ENCODE assay signal across 2 cellular contexts in the genomic region with DNA sequence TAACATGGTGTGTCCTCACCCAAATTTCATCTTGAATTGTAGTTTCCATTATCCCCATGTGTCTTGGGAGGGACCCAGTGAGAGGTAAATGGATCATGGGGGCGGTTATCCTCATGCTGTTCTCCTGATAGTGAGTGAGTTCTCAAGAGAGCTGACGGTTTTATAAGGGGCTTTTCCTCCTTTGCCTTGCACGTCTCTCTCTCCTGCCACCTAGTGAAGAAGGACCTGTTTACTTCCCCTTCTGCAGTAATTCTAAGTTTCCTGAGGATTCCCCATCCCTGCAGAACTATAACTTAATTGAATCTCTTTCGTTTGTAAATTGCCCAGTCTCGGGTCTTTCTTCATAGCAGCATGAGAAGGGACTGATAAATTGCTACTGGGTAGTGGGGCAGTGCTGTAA.
TF ChIP-seq lines count a peak whose summit lies in the region.

No MANE protein-coding gene starts in this region.

TF ChIP-seq in SK-N-SH, 30 proteins besides CTCF, POLR2A, EP300 and RAD21 (continued from another document):
- TF ChIP-seq, protein P1, sequence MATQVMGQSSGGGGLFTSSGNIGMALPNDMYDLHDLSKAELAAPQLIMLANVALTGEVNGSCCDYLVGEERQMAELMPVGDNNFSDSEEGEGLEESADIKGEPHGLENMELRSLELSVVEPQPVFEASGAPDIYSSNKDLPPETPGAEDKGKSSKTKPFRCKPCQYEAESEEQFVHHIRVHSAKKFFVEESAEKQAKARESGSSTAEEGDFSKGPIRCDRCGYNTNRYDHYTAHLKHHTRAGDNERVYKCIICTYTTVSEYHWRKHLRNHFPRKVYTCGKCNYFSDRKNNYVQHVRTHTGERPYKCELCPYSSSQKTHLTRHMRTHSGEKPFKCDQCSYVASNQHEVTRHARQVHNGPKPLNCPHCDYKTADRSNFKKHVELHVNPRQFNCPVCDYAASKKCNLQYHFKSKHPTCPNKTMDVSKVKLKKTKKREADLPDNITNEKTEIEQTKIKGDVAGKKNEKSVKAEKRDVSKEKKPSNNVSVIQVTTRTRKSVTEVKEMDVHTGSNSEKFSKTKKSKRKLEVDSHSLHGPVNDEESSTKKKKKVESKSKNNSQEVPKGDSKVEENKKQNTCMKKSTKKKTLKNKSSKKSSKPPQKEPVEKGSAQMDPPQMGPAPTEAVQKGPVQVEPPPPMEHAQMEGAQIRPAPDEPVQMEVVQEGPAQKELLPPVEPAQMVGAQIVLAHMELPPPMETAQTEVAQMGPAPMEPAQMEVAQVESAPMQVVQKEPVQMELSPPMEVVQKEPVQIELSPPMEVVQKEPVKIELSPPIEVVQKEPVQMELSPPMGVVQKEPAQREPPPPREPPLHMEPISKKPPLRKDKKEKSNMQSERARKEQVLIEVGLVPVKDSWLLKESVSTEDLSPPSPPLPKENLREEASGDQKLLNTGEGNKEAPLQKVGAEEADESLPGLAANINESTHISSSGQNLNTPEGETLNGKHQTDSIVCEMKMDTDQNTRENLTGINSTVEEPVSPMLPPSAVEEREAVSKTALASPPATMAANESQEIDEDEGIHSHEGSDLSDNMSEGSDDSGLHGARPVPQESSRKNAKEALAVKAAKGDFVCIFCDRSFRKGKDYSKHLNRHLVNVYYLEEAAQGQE (IDR thresholded peaks at IDR 0.05; ENCODE audit: low read depth, low read length): no peak
- no peak for TF ChIP-seq FOXJ3 (CRISPR knock-in tag; IDR thresholded peaks at IDR 0.05)
- TF ChIP-seq CHD2 (IDR thresholded peaks at IDR 0.05; ENCODE audit: low read length, partially characterized antibody): no peak
- no peak for TF ChIP-seq EZH2phosphoT487 (IDR thresholded peaks at IDR 0.05; ENCODE audit: borderline replicate concordance, low read depth)
- no peak for TF ChIP-seq TEAD4 (IDR thresholded peaks at IDR 0.05; ENCODE audit: borderline replicate concordance, insufficient read depth)
- TF ChIP-seq YY1 (IDR thresholded peaks at IDR 0.05; ENCODE audit: low read depth): no peak
- no peak for TF ChIP-seq POLR2AphosphoS5 (IDR thresholded peaks at IDR 0.05; ENCODE audit: low read depth, low read length)
- no peak for TF ChIP-seq TAF1 (IDR thresholded peaks at IDR 0.05; ENCODE audit: borderline replicate concordance, low read depth, low read length)
- TF ChIP-seq RCOR1 (IDR thresholded peaks at IDR 0.05; ENCODE audit: low read length): no peak
- no peak for TF ChIP-seq RXRA (IDR thresholded peaks at IDR 0.05; ENCODE audit: borderline replicate concordance, low read depth)
- no peak for TF ChIP-seq GABPA (IDR thresholded peaks at IDR 0.05; ENCODE audit: low read depth)
- no peak for TF ChIP-seq FOSL2 (IDR thresholded peaks at IDR 0.05; ENCODE audit: borderline replicate concordance, low read depth)
- no peak for TF ChIP-seq SIN3A (IDR thresholded peaks at IDR 0.05; ENCODE audit: borderline replicate concordance, low read depth, low read length)
- TF ChIP-seq NRF1 (IDR thresholded peaks at IDR 0.05; ENCODE audit: low read depth, low read length): no peak
- TF ChIP-seq SMC3 (IDR thresholded peaks at IDR 0.05; ENCODE audit: low read depth, low read length): no peak
- TF ChIP-seq NFIC (IDR thresholded peaks at IDR 0.05; ENCODE audit: borderline replicate concordance): no peak
TF ChIP-seq in SK-N-SH: peak in this region for 0.

TF ChIP-seq in SK-N-SH treated with all-trans-retinoic acid at 6 μM for 48 hours, 23 proteins besides CTCF, POLR2A, EP300 and RAD21 (continued from another document):
- TF ChIP-seq ZFP30 (CRISPR knock-in tag; IDR thresholded peaks at IDR 0.05) (no peak), GLIS3 (CRISPR knock-in tag; IDR thresholded peaks at IDR 0.05) (no peak), ZNF70 (CRISPR knock-in tag; IDR thresholded peaks at IDR 0.05) (no peak), RARB (CRISPR knock-in tag; IDR thresholded peaks at IDR 0.05) (no peak), ARNTL (CRISPR knock-in tag; IDR thresholded peaks at IDR 0.05; ENCODE audit: borderline replicate concordance, low read depth) (no peak), BACH2 (CRISPR knock-in tag; IDR thresholded peaks at IDR 0.05; ENCODE audit: borderline replicate concordance) (no peak), TOX (CRISPR knock-in tag; IDR thresholded peaks at IDR 0.05; ENCODE audit: borderline replicate concordance) (no peak), OSR1 (CRISPR knock-in tag; IDR thresholded peaks at IDR 0.05) (no peak), TCF4 (CRISPR knock-in tag; IDR thresholded peaks at IDR 0.05; ENCODE audit: borderline replicate concordance) (no peak), ZNF8 (CRISPR knock-in tag; IDR thresholded peaks at IDR 0.05) (no peak), ISL1 (CRISPR knock-in tag; IDR thresholded peaks at IDR 0.05) (no peak), SNAI2 (CRISPR knock-in tag; IDR thresholded peaks at IDR 0.05) (no peak), ESRRG (CRISPR knock-in tag; IDR thresholded peaks at IDR 0.05) (no peak)
- TF ChIP-seq, protein P2, sequence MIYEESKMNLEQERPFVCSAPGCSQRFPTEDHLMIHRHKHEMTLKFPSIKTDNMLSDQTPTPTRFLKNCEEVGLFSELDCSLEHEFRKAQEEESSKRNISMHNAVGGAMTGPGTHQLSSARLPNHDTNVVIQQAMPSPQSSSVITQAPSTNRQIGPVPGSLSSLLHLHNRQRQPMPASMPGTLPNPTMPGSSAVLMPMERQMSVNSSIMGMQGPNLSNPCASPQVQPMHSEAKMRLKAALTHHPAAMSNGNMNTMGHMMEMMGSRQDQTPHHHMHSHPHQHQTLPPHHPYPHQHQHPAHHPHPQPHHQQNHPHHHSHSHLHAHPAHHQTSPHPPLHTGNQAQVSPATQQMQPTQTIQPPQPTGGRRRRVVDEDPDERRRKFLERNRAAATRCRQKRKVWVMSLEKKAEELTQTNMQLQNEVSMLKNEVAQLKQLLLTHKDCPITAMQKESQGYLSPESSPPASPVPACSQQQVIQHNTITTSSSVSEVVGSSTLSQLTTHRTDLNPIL (CRISPR knock-in tag; IDR thresholded peaks at IDR 0.05; ENCODE audit: low read depth): no peak
- TF ChIP-seq, protein P3, sequence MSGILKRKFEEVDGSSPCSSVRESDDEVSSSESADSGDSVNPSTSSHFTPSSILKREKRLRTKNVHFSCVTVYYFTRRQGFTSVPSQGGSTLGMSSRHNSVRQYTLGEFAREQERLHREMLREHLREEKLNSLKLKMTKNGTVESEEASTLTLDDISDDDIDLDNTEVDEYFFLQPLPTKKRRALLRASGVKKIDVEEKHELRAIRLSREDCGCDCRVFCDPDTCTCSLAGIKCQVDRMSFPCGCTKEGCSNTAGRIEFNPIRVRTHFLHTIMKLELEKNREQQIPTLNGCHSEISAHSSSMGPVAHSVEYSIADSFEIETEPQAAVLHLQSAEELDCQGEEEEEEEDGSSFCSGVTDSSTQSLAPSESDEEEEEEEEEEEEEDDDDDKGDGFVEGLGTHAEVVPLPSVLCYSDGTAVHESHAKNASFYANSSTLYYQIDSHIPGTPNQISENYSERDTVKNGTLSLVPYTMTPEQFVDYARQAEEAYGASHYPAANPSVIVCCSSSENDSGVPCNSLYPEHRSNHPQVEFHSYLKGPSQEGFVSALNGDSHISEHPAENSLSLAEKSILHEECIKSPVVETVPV (CRISPR knock-in tag; IDR thresholded peaks at IDR 0.05): no peak
- TF ChIP-seq, protein P4, sequence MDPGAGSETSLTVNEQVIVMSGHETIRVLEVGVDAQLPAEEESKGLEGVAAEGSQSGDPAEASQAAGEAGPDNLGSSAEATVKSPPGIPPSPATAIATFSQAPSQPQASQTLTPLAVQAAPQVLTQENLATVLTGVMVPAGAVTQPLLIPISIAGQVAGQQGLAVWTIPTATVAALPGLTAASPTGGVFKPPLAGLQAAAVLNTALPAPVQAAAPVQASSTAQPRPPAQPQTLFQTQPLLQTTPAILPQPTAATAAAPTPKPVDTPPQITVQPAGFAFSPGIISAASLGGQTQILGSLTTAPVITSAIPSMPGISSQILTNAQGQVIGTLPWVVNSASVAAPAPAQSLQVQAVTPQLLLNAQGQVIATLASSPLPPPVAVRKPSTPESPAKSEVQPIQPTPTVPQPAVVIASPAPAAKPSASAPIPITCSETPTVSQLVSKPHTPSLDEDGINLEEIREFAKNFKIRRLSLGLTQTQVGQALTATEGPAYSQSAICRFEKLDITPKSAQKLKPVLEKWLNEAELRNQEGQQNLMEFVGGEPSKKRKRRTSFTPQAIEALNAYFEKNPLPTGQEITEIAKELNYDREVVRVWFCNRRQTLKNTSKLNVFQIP (CRISPR knock-in tag; IDR thresholded peaks at IDR 0.05; ENCODE audit: borderline replicate concordance, low read depth): no peak
